In genomic region chr13:31503626-31504025, GRCh38 we compare ENCODE assay signal across 9 cellular contexts.
"Had no signal": no experiment of that assay in that cellular context is flagged by ENCODE, and none has a peak within 500 bp of the region (broad histone marks: within the 10 kb centered on the region; RNA-seq: fewer than 3 reads in every experiment).

No MANE protein-coding gene starts in this region.

- H3K27ac ChIP-seq: GM23248 had no signal

- H3K9me3 ChIP-seq: HAP-1 had no signal

- H3K27me3 Mint-ChIP-seq: IgD-negative memory B cell had no signal

- H3K36me3 ChIP-seq: HAP-1 had no signal

- H3K4me3 Mint-ChIP-seq: HFFc6, IgD-negative memory B cell had no signal

- H3K4me3 ChIP-seq: GM23248, HAP-1 had no signal

- ATAC-seq: HCT116, HepG2 had no signal

- H3K4me1 ChIP-seq: HAP-1 had no signal

- H3K4me1 Mint-ChIP-seq: IgD-negative memory B cell had no signal

- H3K9ac ChIP-seq: GM23248 had no signal

- DNase-seq: GM23248, GOT3, H7, HFFc6, KBM-7 had no signal

- H3K27ac Mint-ChIP-seq: HFFc6, IgD-negative memory B cell had no signal
